In genomic region chr4:181802207-181802606, GRCh38 we compare ENCODE assay signal across 28 cellular contexts.
"Had no signal": no experiment of that assay in that cellular context is flagged by ENCODE, and none has a peak within 500 bp of the region (broad histone marks: within the 10 kb centered on the region; RNA-seq: fewer than 3 reads in every experiment).

No MANE protein-coding gene starts in this region.

- H3K27ac Mint-ChIP-seq: naive thymus-derived CD8-positive, alpha-beta T cell; natural killer cell treated with Interleukin-12 subunit alpha and Interleukin-12 subunit beta and Interleukin-15 and Interleukin-18, amount 100 ng/mL, for 72 hours; nephron progenitor cell; stimulated activated memory B cell treated with anti-CD40 and anti-IgM and Interleukin-4, amounts not matched to agents 10 μg/mL and 1 μg/mL and 100 μg/mL, for 72 hours; stimulated activated naive CD8-positive, alpha-beta T cell treated with anti-CD3 and anti-CD28 coated beads, Interleukin-15, amount 100 ng/mL, for 72 hours; type B pancreatic cell had no signal

- H3K4me1 Mint-ChIP-seq: naive thymus-derived CD8-positive, alpha-beta T cell; nephron progenitor cell; stimulated activated memory B cell treated with anti-CD40 and anti-IgM and Interleukin-4, amounts not matched to agents 10 μg/mL and 1 μg/mL and 100 μg/mL, for 72 hours; stimulated activated naive CD8-positive, alpha-beta T cell treated with anti-CD3 and anti-CD28 coated beads, Interleukin-15, amount 100 ng/mL, for 72 hours had no signal

- H3K9me3 ChIP-seq: neutrophil, pancreas, psoas muscle, right lobe of liver, sigmoid colon, suprapubic skin, testis, tibial artery, transverse colon, upper lobe of right lung, uterus had no signal

- H3K36me3 Mint-ChIP-seq: naive thymus-derived CD8-positive, alpha-beta T cell; natural killer cell treated with Interleukin-12 subunit alpha and Interleukin-12 subunit beta and Interleukin-15 and Interleukin-18, amount 100 ng/mL, for 72 hours; stimulated activated memory B cell treated with anti-CD40 and anti-IgM and Interleukin-4, amounts not matched to agents 10 μg/mL and 1 μg/mL and 100 μg/mL, for 72 hours; type B pancreatic cell had no signal

- ATAC-seq: naive thymus-derived CD8-positive, alpha-beta T cell; natural killer cell treated with Interleukin-12 subunit alpha and Interleukin-12 subunit beta and Interleukin-15 and Interleukin-18, amount 100 ng/mL, for 72 hours; pancreas; psoas muscle; right cardiac atrium; right lobe of liver; stimulated activated memory B cell treated with anti-CD40 and anti-IgM and Interleukin-4, amounts not matched to agents 10 μg/mL and 1 μg/mL and 100 μg/mL, for 72 hours; stimulated activated naive CD8-positive, alpha-beta T cell treated with anti-CD3 and anti-CD28 coated beads, Interleukin-15, amount 100 ng/mL, for 72 hours; stimulated activated naive CD8-positive, alpha-beta T cell treated with anti-CD3 and anti-CD28 coated beads, Interleukin-15, Interleukin-2, amounts not matched to agents 100 U/mL and 50 U/mL, for 24 hours; upper lobe of right lung had no signal

- DNase-seq: naive thymus-derived CD8-positive, alpha-beta T cell; nephron progenitor cell; nucleus accumbens; pancreas; psoas muscle; right cardiac atrium; right lobe of liver; sigmoid colon; small intestine; stimulated activated CD4-positive, alpha-beta T cell treated with anti-CD3 and anti-CD28 coated beads, Interleukin-15, amount 100 ng/mL, for 24 hours; stimulated activated CD4-positive, alpha-beta T cell treated with anti-CD3 and anti-CD28 coated beads, Interleukin-4, amount 100 ng/mL, for 1 hour; stimulated activated CD4-positive, alpha-beta T cell treated with anti-CD3 and anti-CD28 coated beads, Interleukin-4, amount 100 ng/mL, for 4 hours; stimulated activated CD8-positive, alpha-beta memory T cell treated with anti-CD3 and anti-CD28 coated beads, Interleukin-4, amount 100 ng/mL, for 48 hours; stimulated activated naive CD4-positive, alpha-beta T cell; stimulated activated naive CD8-positive, alpha-beta T cell treated with anti-CD3 and anti-CD28 coated beads, Interleukin-15, amount 100 ng/mL, for 72 hours; stimulated activated naive CD8-positive, alpha-beta T cell treated with anti-CD3 and anti-CD28 coated beads, Interleukin-15, Interleukin-2, amounts not matched to agents 100 U/mL and 50 U/mL, for 24 hours; substantia nigra; testis; tibial artery; transverse colon; upper lobe of right lung; uterus had no signal

- H3K4me3 Mint-ChIP-seq: naive thymus-derived CD8-positive, alpha-beta T cell; natural killer cell treated with Interleukin-12 subunit alpha and Interleukin-12 subunit beta and Interleukin-15 and Interleukin-18, amount 100 ng/mL, for 72 hours; nephron progenitor cell; neural crest cell; stimulated activated memory B cell treated with anti-CD40 and anti-IgM and Interleukin-4, amounts not matched to agents 10 μg/mL and 1 μg/mL and 100 μg/mL, for 72 hours; stimulated activated naive CD8-positive, alpha-beta T cell treated with anti-CD3 and anti-CD28 coated beads, Interleukin-15, amount 100 ng/mL, for 72 hours; type B pancreatic cell had no signal

- H3K9me3 Mint-ChIP-seq: nephron progenitor cell, neural crest cell, type B pancreatic cell had no signal

- H3K36me3 ChIP-seq: neutrophil, pancreas, right lobe of liver, sigmoid colon, suprapubic skin, tibial artery, transverse colon, upper lobe of right lung, uterus had no signal

- H3K27me3 Mint-ChIP-seq: naive thymus-derived CD8-positive, alpha-beta T cell; natural killer cell treated with Interleukin-12 subunit alpha and Interleukin-12 subunit beta and Interleukin-15 and Interleukin-18, amount 100 ng/mL, for 72 hours; stimulated activated memory B cell treated with anti-CD40 and anti-IgM and Interleukin-4, amounts not matched to agents 10 μg/mL and 1 μg/mL and 100 μg/mL, for 72 hours; stimulated activated naive CD8-positive, alpha-beta T cell treated with anti-CD3 and anti-CD28 coated beads, Interleukin-15, amount 100 ng/mL, for 72 hours had no signal

- H3K27ac ChIP-seq: neutrophil, pancreas, psoas muscle, right lobe of liver, sigmoid colon, suprapubic skin, testis, tibial artery, transverse colon, upper lobe of right lung, uterus had no signal

- H3K4me3 ChIP-seq: pancreas, psoas muscle, right lobe of liver, sigmoid colon, suprapubic skin, testis, tibial artery, transverse colon, upper lobe of right lung, uterus had no signal

- H3K4me1 ChIP-seq: pancreas, psoas muscle, right lobe of liver, sigmoid colon, suprapubic skin, testis, tibial artery, transverse colon, upper lobe of right lung, uterus had no signal

- H3K27me3 ChIP-seq: neutrophil, pancreas, right lobe of liver, sigmoid colon, suprapubic skin, testis, tibial artery, transverse colon, upper lobe of right lung, uterus had no signal
